Comparison of ENCODE assay signal across 18 cellular contexts in genomic region chr5:71996789-71997188, GRCh38.
DNase-seq lines count a peak whose midpoint lies in the region; ATAC-seq and TF ChIP-seq lines count a peak whose summit lies in the region.
"Had no signal": no experiment of that assay in that cellular context is flagged by ENCODE, and none has a peak within 500 bp of the region (broad histone marks: within the 10 kb centered on the region; RNA-seq: fewer than 3 reads in every experiment).

No MANE protein-coding gene starts in this region.

- TF ChIP-seq CTCF in breast epithelium (IDR thresholded peaks at IDR 0.05) (no peak), mammary epithelial cell (conservative IDR thresholded peaks at IDR 0.05 in 1 of 2, IDR thresholded peaks at IDR 0.05 in 1 of 2; ENCODE audit: extremely low read depth in 1 of 2, insufficient read depth in 1 of 2, low read depth in 1 of 2, low read length in 2 of 2) (no peak), fibroblast of the aortic adventitia (IDR thresholded peaks at IDR 0.05; ENCODE audit: insufficient read depth, low read length) (no peak), GM20000 (IDR thresholded peaks at IDR 0.05; ENCODE audit: extremely low read depth, missing control alignments) (no peak), gastrocnemius medialis (IDR thresholded peaks at IDR 0.05 in 4 of 5, conservative IDR thresholded peaks at IDR 0.05 in 1 of 5) (no peak), left lung (IDR thresholded peaks at IDR 0.05) (no peak)

- DNase-seq in breast epithelium (ENCODE audit: low spot score in 2 of 2) (no peak), mammary epithelial cell (no peak), fibroblast of the aortic adventitia (ENCODE audit: low read depth) (peak; percentile 12), GM20000 (ENCODE audit: low spot score) (no peak), gastrocnemius medialis (no peak), globus pallidus (ENCODE audit: low spot score) (no peak), left lung (no peak)
- DNase-seq: ACHN; C1 segment of cervical spinal cord; CD4-positive, alpha-beta memory T cell; COR-L47; DMS153; DMS79 treated with DMSO at 0.1 percent for 48 hours; EL; HCEC 1CT; HFFc6 had no signal

- H2AFZ ChIP-seq in mammary epithelial cell (ENCODE audit: low read depth, low read length): no peak overlapping the region

- dilution Hi-C loops in mammary epithelial cell (cut with HindIII; ENCODE audit: low sequenced_read_pairs): no loop called here

- no peaks in the 10 kb centered on the region for H3K79me2 ChIP-seq in mammary epithelial cell (ENCODE audit: insufficient read depth, low read length)

- CTCF ChIA-PET in mammary epithelial cell (lab: Charles Lee; ENCODE audit: low non-redundant PET): no interaction called here

- no peaks in the 10 kb centered on the region for H3K36me3 ChIP-seq in breast epithelium
- no peaks in the 10 kb centered on the region for H3K36me3 ChIP-seq in mammary epithelial cell (ENCODE audit: insufficient read depth, low read length)
- no peaks in the 10 kb centered on the region for H3K36me3 ChIP-seq in gastrocnemius medialis
- no peaks in the 10 kb centered on the region for H3K36me3 ChIP-seq in left lung

- WGBS in mammary epithelial cell (ENCODE audit: low coverage, missing lambda C conversion rate): 0% methylated on average over 2 of the region's 2 CpGs

- ATAC-seq in SK-N-SH treated with all-trans-retinoic acid at 6 μM for 48 hours: no peak
- ATAC-seq in gastrocnemius medialis: no peak
- no peak for ATAC-seq in left lung
- ATAC-seq: HepG2 had no signal

- intact Hi-C loops in breast epithelium (cut with DNase I; ENCODE audit: low total_unique reads): no loop called here
- intact Hi-C loops in mammary epithelial cell (cut with micrococcal nuclease): no loop called here
- intact Hi-C loops in gastrocnemius medialis (cut with DNase I; ENCODE audit: low total_unique reads): no loop called here
- intact Hi-C loops in left lung (cut with DNase I): no loop called here

- TF ChIP-seq POLR2A in breast epithelium (IDR thresholded peaks at IDR 0.05): no peak
- no peak for TF ChIP-seq POLR2A in gastrocnemius medialis (IDR thresholded peaks at IDR 0.05)

- H3K4me1 ChIP-seq in breast epithelium (peaks cover 0 to 5% of the 10 kb centered on the region in 2 donors), mammary epithelial cell (ENCODE audit: insufficient read depth, low read length) (no peaks in the 10 kb centered on the region), gastrocnemius medialis (no peaks in the 10 kb centered on the region), left lung (no peaks in the 10 kb centered on the region)

- in situ Hi-C loops in mammary epithelial cell (cut with MboI; ENCODE audit: low sequenced_read_pairs in 2 of 2): no loop called here
- in situ Hi-C loops in gastrocnemius medialis (cut with MboI; ENCODE audit: low sequenced_read_pairs in 4 of 4): no loop called here

- H3K27me3 ChIP-seq in breast epithelium (no peaks in the 10 kb centered on the region), mammary epithelial cell (ENCODE audit: insufficient read depth, low read length) (peaks cover 2% of the 10 kb centered on the region), gastrocnemius medialis (no peaks in the 10 kb centered on the region), left lung (no peaks in the 10 kb centered on the region)

- H3K9me3 ChIP-seq in breast epithelium: no peaks in the 10 kb centered on the region
- H3K9me3 ChIP-seq in mammary epithelial cell (replicated peaks; ENCODE audit: insufficient read depth, low read length): no peaks in the 10 kb centered on the region
- H3K9me3 ChIP-seq in gastrocnemius medialis: no peaks in the 10 kb centered on the region
- no peaks in the 10 kb centered on the region for H3K9me3 ChIP-seq in left lung

- H3K4me2 ChIP-seq in mammary epithelial cell (ENCODE audit: insufficient read depth, low read depth, low read length): no peak overlapping the region

- no TSS peak for BruUV-seq in mammary epithelial cell (replicated peaks; lab: Mats Ljungman, UMichigan)

- no peaks in the 10 kb centered on the region for H4K20me1 ChIP-seq in mammary epithelial cell (ENCODE audit: insufficient read depth, low read length)

- H3K4me3 ChIP-seq in breast epithelium (no peak overlapping the region), mammary epithelial cell (replicated peaks in 1 of 3; ENCODE audit: insufficient read depth in 1 of 3, low read depth in 2 of 3, low read length in 3 of 3) (no peak overlapping the region), fibroblast of the aortic adventitia (ENCODE audit: low read depth, low read length) (no peak overlapping the region), gastrocnemius medialis (no peak overlapping the region), left lung (no peak overlapping the region)

- H3K27ac ChIP-seq in breast epithelium (peak overlapping the region; percentile 19 to 62), mammary epithelial cell (ENCODE audit: insufficient read depth, low read depth, low read length) (no peak overlapping the region), gastrocnemius medialis (no peak overlapping the region), left lung (no peak overlapping the region)

- H3K9ac ChIP-seq in mammary epithelial cell (ENCODE audit: insufficient read depth, low read length): no peak overlapping the region

TF ChIP-seq in SK-N-SH treated with all-trans-retinoic acid at 6 μM for 48 hours, 23 proteins besides CTCF, POLR2A, EP300 and RAD21:
- TF ChIP-seq TOX (CRISPR knock-in tag; IDR thresholded peaks at IDR 0.05; ENCODE audit: borderline replicate concordance) (no peak), PATZ1 (CRISPR knock-in tag; IDR thresholded peaks at IDR 0.05; ENCODE audit: borderline replicate concordance) (no peak), TSHZ2 (CRISPR knock-in tag; IDR thresholded peaks at IDR 0.05) (peak; percentile 27; the same call in 1 of the 2 replicates), ZNF565 (CRISPR knock-in tag; conservative IDR thresholded peaks at IDR 0.05; ENCODE audit: low read depth) (no peak), POU6F1 (CRISPR knock-in tag; IDR thresholded peaks at IDR 0.05; ENCODE audit: borderline replicate concordance, low read depth) (no peak), ESRRG (CRISPR knock-in tag; IDR thresholded peaks at IDR 0.05) (no peak)

Comparison
In these comparisons a context has a peak if more than half of its experiments do, and no peak if none do; other contexts are left out.
1. H3K27ac ChIP-seq: peak in breast epithelium (2 of 2); none in mammary epithelial cell (single experiment), gastrocnemius medialis (0 of 4) and left lung (0 of 2).